In genomic region chr1:34270181-34270580, GRCh38 we compare ENCODE assay signal across 25 cellular contexts.
"Had no signal": no experiment of that assay in that cellular context is flagged by ENCODE, and none has a peak within 500 bp of the region (broad histone marks: within the 10 kb centered on the region; RNA-seq: fewer than 3 reads in every experiment).

No MANE protein-coding gene starts in this region.

- H3K9me3 ChIP-seq: breast epithelium, MG63 had no signal

- H2AFZ ChIP-seq: PC-9 had no signal

- H3K4me2 ChIP-seq: KMS-11, PC-9 had no signal

- H3K27ac ChIP-seq: breast epithelium, KMS-11, PC-9, VCaP had no signal

- H3K4me3 ChIP-seq: breast epithelium, MG63, PC-9 had no signal

- H3K4me1 ChIP-seq: breast epithelium had no signal

- H3K36me3 ChIP-seq: breast epithelium, MG63 had no signal

- H3K9ac ChIP-seq: KMS-11 had no signal

- DNase-seq: activated CD4-positive, alpha-beta memory T cell treated with anti-CD3 and anti-CD28 coated beads, Interleukin-2, amount 10 ng/mL, durations not matched to agents 7 days and 5 days; activated CD4-positive, alpha-beta T cell treated with anti-CD3 and anti-CD28 coated beads for 36 hours; activated CD4-positive, alpha-beta T cell treated with anti-CD3 and anti-CD28 coated beads, Interleukin-2, amount 50 U/mL, for 1 hour; activated CD4-positive, CD25-positive, alpha-beta regulatory T cell; activated gamma-delta T cell; activated naive CD4-positive, alpha-beta T cell treated with anti-CD3 and anti-CD28 coated beads for 36 hours; activated T-cell treated with anti-CD3 and anti-CD28 coated beads for 4 hours; activated T-cell treated with anti-CD3 and anti-CD28 coated beads, Interleukin-2, amount 50 U/mL, for 48 hours; amygdala; caudate nucleus; MG63; MV-4-11; NCI-H1092 treated with DMSO at 0.1 percent for 48 hours; NCI-H146; NCI-H187 treated with DMSO at 0.1 percent for 48 hours; NCI-H2081 treated with DMSO at 0.1 percent for 48 hours; NCI-H446; NCI-H524; PC-9; SIG-M5; T-helper 17 cell; T-helper 9 cell had no signal
